In genomic region chr15:69662668-69663000, GRCh38 we compare ENCODE assay signal across 38 cellular contexts.
"Had no signal": no experiment of that assay in that cellular context is flagged by ENCODE, and none has a peak within 500 bp of the region (broad histone marks: within the 10 kb centered on the region; RNA-seq: fewer than 3 reads in every experiment).

No MANE protein-coding gene starts in this region.

- DNase-seq: activated B cell treated with CpG ODN at 0.5 μM for 24 hours; activated CD4-positive, alpha-beta memory T cell treated with anti-CD3 and anti-CD28 coated beads for 36 hours; activated CD4-positive, alpha-beta T cell treated with anti-CD3 and anti-CD28 coated beads for 4 hours; activated CD4-positive, alpha-beta T cell treated with anti-CD3 and anti-CD28 coated beads, Interleukin-2, amount 50 U/mL, for 1 hour; activated CD4-positive, CD25-positive, alpha-beta regulatory T cell treated with anti-CD3 and anti-CD28 coated beads, Interleukin-2, amount 50 U/mL, for 72 hours; activated CD8-positive, alpha-beta memory T cell treated with anti-CD3 and anti-CD28 coated beads, Interleukin-2, amount 10 ng/mL, durations not matched to agents 7 days and 5 days; activated effector memory CD4-positive, alpha-beta T cell treated with anti-CD3 and anti-CD28 coated beads, Interleukin-2, amount 50 U/mL, for 16 hours; activated naive CD4-positive, alpha-beta T cell; activated naive CD8-positive, alpha-beta T cell treated with anti-CD3 and anti-CD28 coated beads, Interleukin-2, amount 10 ng/mL, durations not matched to agents 7 days and 5 days; activated T-cell treated with anti-CD3 and anti-CD28 coated beads, Interleukin-2, amount 50 U/mL, for 1 hour; activated T-cell treated with anti-CD3 and anti-CD28 coated beads, Interleukin-2, amount 50 U/mL, for 72 hours; body of pancreas; Karpas-422; MG63; NCI-H1048; NCI-H1105 treated with DMSO at 0.1 percent for 48 hours; NCI-H1436; NCI-H1694; NCI-H1930; NCI-H2081 treated with DMSO at 0.1 percent for 48 hours; NCI-H226; NCI-H446 treated with DMSO at 0.1 percent for 48 hours; NCI-H524; NCI-H748 treated with DMSO at 0.1 percent for 48 hours; NK-92 treated with Interleukin-12 subunit alpha and Interleukin-12 subunit beta, amount 100 ng/mL, for 24 hours; PC-3; Peyer's patch; RPMI8226; SHP77 treated with DMSO at 0.1 percent for 48 hours; SK-N-SH; T-cell; T-helper 2 cell; T-helper 9 cell had no signal

- ATAC-seq: activated CD8-positive, alpha-beta memory T cell treated with anti-CD3 and anti-CD28 coated beads, Interleukin-2, amount 10 ng/mL, durations not matched to agents 7 days and 5 days; activated T-cell treated with anti-CD3 and anti-CD28 coated beads, Interleukin-2, amount 50 U/mL, for 72 hours; activated T-helper 17 cell treated with anti-CD3 and anti-CD28 coated beads, Interleukin-2, amount 50 U/mL, for 72 hours; body of pancreas; PC-3; T-cell had no signal

- H3K9me3 ChIP-seq: body of pancreas, breast epithelium, MG63, SJSA1, SK-N-SH had no signal

- H3K4me3 Mint-ChIP-seq: activated B cell treated with CpG ODN at 0.5 μM for 24 hours; activated CD4-positive, alpha-beta memory T cell treated with anti-CD3 and anti-CD28 coated beads for 36 hours; activated CD8-positive, alpha-beta memory T cell treated with anti-CD3 and anti-CD28 coated beads, Interleukin-2, amount 10 ng/mL, durations not matched to agents 7 days and 5 days; activated naive CD4-positive, alpha-beta T cell treated with anti-CD3 and anti-CD28 coated beads, Interleukin-2, amount 50 U/mL, for 24 hours; activated naive CD8-positive, alpha-beta T cell treated with anti-CD3 and anti-CD28 coated beads, Interleukin-2, amount 10 ng/mL, durations not matched to agents 7 days and 5 days; activated T-cell treated with anti-CD3 and anti-CD28 coated beads, Interleukin-2, amount 50 U/mL, for 72 hours; activated T-helper 17 cell treated with anti-CD3 and anti-CD28 coated beads, Interleukin-2, amount 50 U/mL, for 72 hours; T-cell had no signal

- H3K27me3 ChIP-seq: body of pancreas, breast epithelium, MG63, Peyer's patch, SJSA1 had no signal

- H3K9ac ChIP-seq: SK-N-SH had no signal

- H3K9me3 Mint-ChIP-seq: activated B cell treated with CpG ODN at 0.5 μM for 24 hours; activated CD4-positive, alpha-beta memory T cell treated with anti-CD3 and anti-CD28 coated beads for 36 hours; activated naive CD4-positive, alpha-beta T cell treated with anti-CD3 and anti-CD28 coated beads, Interleukin-2, amount 50 U/mL, for 24 hours; activated naive CD8-positive, alpha-beta T cell treated with anti-CD3 and anti-CD28 coated beads, Interleukin-2, amount 10 ng/mL, durations not matched to agents 7 days and 5 days; activated T-cell treated with anti-CD3 and anti-CD28 coated beads, Interleukin-2, amount 50 U/mL, for 72 hours; activated T-helper 17 cell treated with anti-CD3 and anti-CD28 coated beads, Interleukin-2, amount 50 U/mL, for 72 hours; T-cell had no signal

- H3K4me2 ChIP-seq: SK-N-SH had no signal

- H3K4me1 ChIP-seq: body of pancreas, breast epithelium, SJSA1 had no signal

- H3K27me3 Mint-ChIP-seq: activated CD4-positive, alpha-beta memory T cell treated with anti-CD3 and anti-CD28 coated beads for 36 hours; activated naive CD4-positive, alpha-beta T cell treated with anti-CD3 and anti-CD28 coated beads, Interleukin-2, amount 50 U/mL, for 24 hours; activated T-helper 17 cell treated with anti-CD3 and anti-CD28 coated beads, Interleukin-2, amount 50 U/mL, for 72 hours had no signal

- H3K27ac ChIP-seq: body of pancreas, breast epithelium, Peyer's patch, SJSA1, VCaP had no signal

- H3K27ac Mint-ChIP-seq: activated B cell treated with CpG ODN at 0.5 μM for 24 hours; activated CD4-positive, alpha-beta memory T cell treated with anti-CD3 and anti-CD28 coated beads for 36 hours; activated CD8-positive, alpha-beta memory T cell treated with anti-CD3 and anti-CD28 coated beads, Interleukin-2, amount 10 ng/mL, durations not matched to agents 7 days and 5 days; activated naive CD8-positive, alpha-beta T cell treated with anti-CD3 and anti-CD28 coated beads, Interleukin-2, amount 10 ng/mL, durations not matched to agents 7 days and 5 days; activated T-cell treated with anti-CD3 and anti-CD28 coated beads, Interleukin-2, amount 50 U/mL, for 72 hours; activated T-helper 17 cell treated with anti-CD3 and anti-CD28 coated beads, Interleukin-2, amount 50 U/mL, for 72 hours; T-cell had no signal

- H3K36me3 ChIP-seq: breast epithelium, MG63, Peyer's patch, SJSA1 had no signal

- H3K36me3 Mint-ChIP-seq: activated CD4-positive, alpha-beta memory T cell treated with anti-CD3 and anti-CD28 coated beads for 36 hours; activated CD8-positive, alpha-beta memory T cell treated with anti-CD3 and anti-CD28 coated beads, Interleukin-2, amount 10 ng/mL, durations not matched to agents 7 days and 5 days; activated naive CD4-positive, alpha-beta T cell treated with anti-CD3 and anti-CD28 coated beads, Interleukin-2, amount 50 U/mL, for 24 hours; activated naive CD8-positive, alpha-beta T cell treated with anti-CD3 and anti-CD28 coated beads, Interleukin-2, amount 10 ng/mL, durations not matched to agents 7 days and 5 days; T-cell had no signal

- H3K4me3 ChIP-seq: body of pancreas, breast epithelium, MG63, Peyer's patch, SJSA1 had no signal
